ENCODE assay signal across 9 cellular contexts in genomic region chr7:77157446-77157845, GRCh38. TPM values are rescaled to one million over a fixed set of nuclear protein-coding genes. Genes with fewer than 3 reads are reported as not detected.
DNase-seq lines count a peak whose midpoint lies in the region; ATAC-seq and TF ChIP-seq lines count a peak whose summit lies in the region.
"Had no signal": no experiment of that assay in that cellular context is flagged by ENCODE, and none has a peak within 500 bp of the region (broad histone marks: within the 10 kb centered on the region; RNA-seq: fewer than 3 reads in every experiment).

No MANE protein-coding gene starts in this region.

- H3K27ac ChIP-seq in HL-60 (replicated peaks): peak overlapping the region; percentile 33; the same call in 1 of the 2 replicates

- ATAC-seq in GM21526 (IDR thresholded peaks at IDR 0.05; ENCODE audit: low FRiP score, unreplicated experiment) (peak; percentile 54), esophagus mucosa (peak; percentile 34)

- no peaks in the 10 kb centered on the region for H3K27me3 ChIP-seq in HL-60 (ENCODE audit: insufficient read depth, poor library complexity, severe bottlenecking)

- in situ Hi-C loops in GM13976 (cut with MboI; ENCODE audit: low sequenced_read_pairs, unreplicated experiment): no loop called here

- peak; percentile 6 for DNase-seq in GM13976 (ENCODE audit: low spot score)
- DNase-seq in HL-60 (ENCODE audit: low read depth in 1 of 2, low spot score in 1 of 2): peak; percentile 49 to 69
- no peak for DNase-seq in cortex of kidney (lab: John Stamatoyannopoulos, UW)
- no peak for DNase-seq in hypothalamus (lab: John Stamatoyannopoulos, UW)
- no peak for DNase-seq in SHP77 treated with DMSO at 0.1 percent for 48 hours (lab: John Stamatoyannopoulos, UW)
- DNase-seq in cerebellum (ENCODE audit: low spot score): no peak

- TF ChIP-seq CTCF in GM13976 (IDR thresholded peaks at IDR 0.05; ENCODE audit: borderline replicate concordance, control extremely low read depth, extremely low read depth, insufficient read depth, missing control alignments): no peak
- TF ChIP-seq CTCF in HL-60 (IDR thresholded peaks at IDR 0.05; ENCODE audit: insufficient read depth, low read length): no peak

- no peak overlapping the region for H3K4me3 ChIP-seq in HL-60 (replicated peaks; ENCODE audit: insufficient read depth, low read length)
- H3K4me3 ChIP-seq: lung had no signal

RNA-seq across cellular contexts. Expression of gene CCDC146, which starts 35.0 kb away (rescaled TPM):
- 6.7 TPM for total RNA-seq in esophagus mucosa
- total RNA-seq in cerebellum: 15.8 TPM

RNA-seq across cellular contexts. Expression of gene FGL2, which starts 42.2 kb away (rescaled TPM):
- total RNA-seq in esophagus mucosa (1.6 TPM), cerebellum (19.1 TPM)

Comparison
In these comparisons a context has a peak if more than half of its experiments do, and no peak if none do; other contexts are left out.
1. DNase-seq: peak in GM13976 (single experiment) and HL-60 (2 of 2); none in cortex of kidney (single experiment), hypothalamus (0 of 51), SHP77 treated with DMSO at 0.1 percent for 48 hours (single experiment) and cerebellum (single experiment).